In the genomic region with DNA sequence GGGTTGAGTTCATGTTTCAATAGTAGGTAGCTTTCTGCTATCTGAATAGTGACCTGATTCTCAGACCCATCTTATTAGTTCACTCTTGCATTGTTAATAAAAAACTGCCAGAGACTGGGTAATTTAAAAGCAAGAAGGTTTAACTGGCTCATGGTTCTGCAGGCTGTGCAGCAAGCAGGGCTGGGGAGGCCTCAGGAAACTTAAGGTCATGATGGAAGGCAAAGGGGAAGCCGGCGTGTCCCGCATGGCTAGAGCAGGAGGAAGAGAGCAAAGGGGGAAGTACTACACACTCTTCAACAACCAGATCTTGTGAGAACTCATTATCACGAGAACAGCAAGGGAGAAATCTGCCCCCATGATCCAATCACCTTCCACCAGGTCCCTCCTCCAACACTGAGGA, we compare ENCODE assay signal across 15 cellular contexts.
"Had no signal": no experiment of that assay in that cellular context is flagged by ENCODE, and none has a peak within 500 bp of the region (broad histone marks: within the 10 kb centered on the region; RNA-seq: fewer than 3 reads in every experiment).

No MANE protein-coding gene starts in this region.

- DNase-seq: cerebellar nuclear complex; cortex of kidney; effector memory CD8-positive, alpha-beta T cell; mesendoderm; midbrain; natural killer cell; occipital lobe; ovary; posterior cingulate gyrus; psoas muscle; sigmoid colon; stimulated activated naive CD4-positive, alpha-beta T cell; stimulated activated naive CD8-positive, alpha-beta T cell treated with anti-CD3 and anti-CD28 coated beads, Interleukin-15, amount 100 ng/mL, for 72 hours; transverse colon had no signal

- ATAC-seq: effector memory CD8-positive, alpha-beta T cell; natural killer cell; psoas muscle; right cardiac atrium; stimulated activated naive CD8-positive, alpha-beta T cell treated with anti-CD3 and anti-CD28 coated beads, Interleukin-15, amount 100 ng/mL, for 72 hours had no signal
